ENCODE assay signal across 8 cellular contexts in the genomic region with DNA sequence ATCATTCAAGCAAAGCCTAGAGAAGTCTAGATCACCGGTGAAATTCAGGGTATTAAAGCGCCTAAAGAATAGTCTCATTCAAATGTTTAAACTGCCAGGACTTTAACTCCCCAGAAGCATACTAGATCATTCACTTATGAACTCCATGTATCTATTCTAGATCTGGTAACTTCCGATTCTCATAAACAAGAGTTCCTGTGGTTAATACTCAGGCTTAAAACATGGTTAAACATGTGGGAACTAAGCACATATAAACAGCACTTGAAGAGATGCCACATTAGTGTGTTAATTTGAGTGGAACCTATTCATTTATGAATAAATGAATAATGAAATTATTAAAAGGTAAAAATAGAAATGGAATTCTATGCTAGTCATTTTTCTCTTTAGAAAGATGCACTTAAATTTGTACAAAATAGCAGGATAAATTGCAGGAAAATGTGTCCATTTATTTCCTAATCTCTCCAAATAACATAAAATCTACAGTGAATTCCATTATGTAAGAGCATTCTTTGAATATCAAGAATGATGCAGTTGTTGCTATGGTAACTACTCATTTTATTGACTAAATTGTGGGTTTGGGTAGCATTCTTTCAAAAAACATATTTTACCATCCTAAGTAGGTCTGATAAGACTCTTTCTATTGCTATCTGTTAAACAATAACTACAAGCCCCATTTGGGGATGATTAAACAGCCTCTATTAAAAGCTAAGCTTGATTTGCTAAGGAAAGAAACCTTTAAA.
DNase-seq lines count a peak whose midpoint lies in the region; ATAC-seq and TF ChIP-seq lines count a peak whose summit lies in the region.

No MANE protein-coding gene starts in this region.

- no peaks in the 10 kb centered on the region for H3K27me3 ChIP-seq in esophagus squamous epithelium

- no peak for TF ChIP-seq CTCF in esophagus squamous epithelium (IDR thresholded peaks at IDR 0.05)

- no peaks in the 10 kb centered on the region for H3K27me3 Mint-ChIP-seq in activated CD4-positive, alpha-beta T cell treated with anti-CD3 and anti-CD28 coated beads, Interleukin-2, amount 10 ng/mL, durations not matched to agents 24 days and 14 days

- intact Hi-C loops in activated CD4-positive, alpha-beta T cell treated with anti-CD3 and anti-CD28 coated beads, Interleukin-2, amount 10 ng/mL, durations not matched to agents 24 days and 14 days (cut with micrococcal nuclease), result no loop called here
- intact Hi-C loops in esophagus squamous epithelium (cut with DNase I), result no loop called here

- H3K27ac ChIP-seq in esophagus squamous epithelium, result no peak overlapping the region

- H3K4me1 ChIP-seq in esophagus squamous epithelium, result peaks cover 9 to 48% (median 10%) of the 10 kb centered on the region in 3 donors

- H3K9me3 Mint-ChIP-seq in activated CD4-positive, alpha-beta T cell treated with anti-CD3 and anti-CD28 coated beads, Interleukin-2, amount 10 ng/mL, durations not matched to agents 24 days and 14 days, result peaks cover 5% of the 10 kb centered on the region

- no peak for TF ChIP-seq POLR2A in esophagus squamous epithelium (IDR thresholded peaks at IDR 0.05)
- no peak for TF ChIP-seq POLR2A in GM18505 (IDR thresholded peaks at IDR 0.05; ENCODE audit: borderline replicate concordance, extremely low read depth, insufficient read depth, insufficient read length)

- 70 to 84% methylated on average over 3 of the region's 3 CpGs for WGBS in esophagus squamous epithelium, 2 donors

- H3K36me3 Mint-ChIP-seq in activated CD4-positive, alpha-beta T cell treated with anti-CD3 and anti-CD28 coated beads, Interleukin-2, amount 10 ng/mL, durations not matched to agents 24 days and 14 days (ENCODE audit: low read depth), result peaks cover 6% of the 10 kb centered on the region

- no peak for ATAC-seq in GM21576 (IDR thresholded peaks at IDR 0.05; ENCODE audit: unreplicated experiment)
- no peak for ATAC-seq in GM18505 (IDR thresholded peaks at IDR 0.05; ENCODE audit: unreplicated experiment)

- no peaks in the 10 kb centered on the region for H3K36me3 ChIP-seq in esophagus squamous epithelium

- peak overlapping the region; percentile 95 for H3K4me3 Mint-ChIP-seq in activated CD4-positive, alpha-beta T cell treated with anti-CD3 and anti-CD28 coated beads, Interleukin-2, amount 10 ng/mL, durations not matched to agents 24 days and 14 days

- H3K27ac Mint-ChIP-seq in activated CD4-positive, alpha-beta T cell treated with anti-CD3 and anti-CD28 coated beads, Interleukin-2, amount 10 ng/mL, durations not matched to agents 24 days and 14 days, result no peak overlapping the region

- H3K4me3 ChIP-seq in esophagus squamous epithelium (peak overlapping the region in 3 of 4 donors; percentile 89 to 91 (median 90)), skeletal muscle cell (ENCODE audit: low read depth, low read length) (peak overlapping the region; percentile 88)

- no peak for DNase-seq in activated CD4-positive, alpha-beta T cell treated with anti-CD3 and anti-CD28 coated beads, Interleukin-2, amount 10 ng/mL, durations not matched to agents 24 days and 14 days
- DNase-seq in activated CD4-positive, alpha-beta T cell treated with anti-CD3 and anti-CD28 coated beads for 1 hour, result no peak
- DNase-seq in RPMI7951 (ENCODE audit: low read depth) (peak; percentile 24), esophagus squamous epithelium (lab: John Stamatoyannopoulos, UW) (no peak), skeletal muscle cell (ENCODE audit: low read depth) (no peak), DMS79 (lab: John Stamatoyannopoulos, UW) (no peak)

- peaks cover 26% of the 10 kb centered on the region for H3K4me1 Mint-ChIP-seq in activated CD4-positive, alpha-beta T cell treated with anti-CD3 and anti-CD28 coated beads, Interleukin-2, amount 10 ng/mL, durations not matched to agents 24 days and 14 days

- no peaks in the 10 kb centered on the region for H3K9me3 ChIP-seq in esophagus squamous epithelium
